In genomic region chr1:226871636-226872327, GRCh38 we compare ENCODE assay signal across 12 cellular contexts. TPM values are rescaled to one million over a fixed set of nuclear protein-coding genes. Genes with fewer than 3 reads are reported as not detected.
DNase-seq lines count a peak whose midpoint lies in the region; ATAC-seq, FAIRE-seq and TF ChIP-seq lines count a peak whose summit lies in the region.
"Had no signal": no experiment of that assay in that cellular context is flagged by ENCODE, and none has a peak within 500 bp of the region (broad histone marks: within the 10 kb centered on the region; RNA-seq: fewer than 3 reads in every experiment).

No MANE protein-coding gene starts in this region.

- no peak for ATAC-seq in activated naive CD8-positive, alpha-beta T cell treated with anti-CD3 and anti-CD28 coated beads, Interleukin-2, amount 10 ng/mL, durations not matched to agents 7 days and 5 days (ENCODE audit: low read depth)
- ATAC-seq in HepG2 (no peak), GM18511 (IDR thresholded peaks at IDR 0.05; ENCODE audit: unreplicated experiment) (no peak), GM19463 (IDR thresholded peaks at IDR 0.05; ENCODE audit: unreplicated experiment) (no peak)
- no peak for ATAC-seq in stimulated activated naive CD8-positive, alpha-beta T cell treated with anti-CD3 and anti-CD28 coated beads, Interleukin-15, amount 100 ng/mL, for 72 hours

- FAIRE-seq in HepG2 (lab: Jason Lieb, UNC) = no peak

- no peak for TF ChIP-seq CTCF in HepG2 (CRISPR knock-in tag; IDR thresholded peaks at IDR 0.05)

- POLR2A ChIA-PET in activated naive CD8-positive, alpha-beta T cell treated with anti-CD3 and anti-CD28 coated beads, Interleukin-2, amount 10 ng/mL, durations not matched to agents 7 days and 5 days (lab: Charles Lee) = interaction anchor here (0.7 kb wide), 1 partner anchor 11 kb away, joined by 4 read pairs; no protein-coding TSS in a partner anchor
- POLR2A ChIA-PET in HepG2 (lab: Yijun Ruan, JAX) = no interaction called here

- peak overlapping the region; percentile 80 for H3K4me2 ChIP-seq in HepG2 (ENCODE audit: low read depth, low read length)

- no peak for DNase-seq in activated CD4-positive, alpha-beta T cell treated with anti-CD3 and anti-CD28 coated beads, Interleukin-2, amount 10 ng/mL, durations not matched to agents 24 days and 14 days
- DNase-seq in activated CD4-positive, alpha-beta T cell treated with anti-CD3 and anti-CD28 coated beads, Interleukin-2, amount 50 U/mL, for 4 hours = no peak
- DNase-seq in activated naive CD8-positive, alpha-beta T cell treated with anti-CD3 and anti-CD28 coated beads, Interleukin-2, amount 10 ng/mL, durations not matched to agents 7 days and 5 days = no peak
- DNase-seq in HepG2 (ENCODE audit: low spot score) (no peak), NCI-H146 treated with DMSO at 0.1 percent for 48 hours (lab: John Stamatoyannopoulos, UW; ENCODE audit: unreplicated experiment) (no peak)
- no peak for DNase-seq in stimulated activated naive CD8-positive, alpha-beta T cell treated with anti-CD3 and anti-CD28 coated beads, Interleukin-15, amount 100 ng/mL, for 72 hours
- DNase-seq: BE2C, transverse colon had no signal

- H3K79me2 ChIP-seq in HepG2 (ENCODE audit: insufficient read depth, low read length) = no peaks in the 10 kb centered on the region

- in situ Hi-C loops in HepG2 (cut with HindIII; ENCODE audit: extremely low pct_ligation_motif_present, low pct_unique_long_range_greater_than_20kb) = no loop called here

- peaks cover 1 to 6% of the 10 kb centered on the region in 2 experiments; a peak in 2 of 5 replicates for H3K36me3 ChIP-seq in HepG2 (replicated peaks in 1 of 2; ENCODE audit: control insufficient read depth in 1 of 2, insufficient read depth in 2 of 2, low read length in 2 of 2)
- H3K36me3 ChIP-seq: BE2C, cardiac muscle cell, transverse colon had no signal

- peaks cover 22% of the 10 kb centered on the region for H3K27me3 Mint-ChIP-seq in activated CD4-positive, alpha-beta T cell treated with anti-CD3 and anti-CD28 coated beads, Interleukin-2, amount 10 ng/mL, durations not matched to agents 24 days and 14 days
- peaks cover 36% of the 10 kb centered on the region for H3K27me3 Mint-ChIP-seq in activated naive CD8-positive, alpha-beta T cell treated with anti-CD3 and anti-CD28 coated beads, Interleukin-2, amount 10 ng/mL, durations not matched to agents 7 days and 5 days
- peaks cover 20% of the 10 kb centered on the region for H3K27me3 Mint-ChIP-seq in stimulated activated naive CD8-positive, alpha-beta T cell treated with anti-CD3 and anti-CD28 coated beads, Interleukin-15, amount 100 ng/mL, for 72 hours

- peak overlapping the region; percentile 67 to 78 (median 78); a peak in 5 of 6 replicates for H3K4me3 ChIP-seq in HepG2 (replicated peaks in 1 of 3; ENCODE audit: insufficient read depth in 1 of 3, low read depth in 2 of 3, low read length in 3 of 3)

- H3K9ac ChIP-seq in HepG2 (ENCODE audit: insufficient read depth, low read depth, low read length) = peak overlapping the region; percentile 66; the same call in 1 of the 2 replicates

- H3K27me3 ChIP-seq in HepG2 (ENCODE audit: control insufficient read depth in 1 of 2, insufficient read depth in 2 of 2, low read length in 2 of 2) = no peaks in the 10 kb centered on the region
- H3K27me3 ChIP-seq: BE2C, cardiac muscle cell, transverse colon had no signal

- BruUV-seq in HepG2 (replicated peaks; lab: Mats Ljungman, UMichigan) = TSS peak; percentile 56

- peaks cover 16% of the 10 kb centered on the region for H3K4me1 Mint-ChIP-seq in activated CD4-positive, alpha-beta T cell treated with anti-CD3 and anti-CD28 coated beads, Interleukin-2, amount 10 ng/mL, durations not matched to agents 24 days and 14 days
- peaks cover 5% of the 10 kb centered on the region for H3K4me1 Mint-ChIP-seq in activated naive CD8-positive, alpha-beta T cell treated with anti-CD3 and anti-CD28 coated beads, Interleukin-2, amount 10 ng/mL, durations not matched to agents 7 days and 5 days
- H3K4me1 Mint-ChIP-seq in stimulated activated naive CD8-positive, alpha-beta T cell treated with anti-CD3 and anti-CD28 coated beads, Interleukin-15, amount 100 ng/mL, for 72 hours = peaks cover 30% of the 10 kb centered on the region

- no peak for TF ChIP-seq POLR2A in HepG2 (IDR thresholded peaks at IDR 0.05; ENCODE audit: insufficient read depth in 1 of 2, low read depth in 2 of 2, low read length in 2 of 2)

- WGBS in HepG2 (ENCODE audit: low lambda C conversion rate) = 86% methylated on average over 12 of the region's 14 CpGs

- CTCF ChIA-PET in HepG2 (lab: Yijun Ruan, JAX; ENCODE audit: low intra/inter-chr PET ratio, low total read pairs) = no interaction called here

- no peak overlapping the region for H3K27ac ChIP-seq in HepG2 (ENCODE audit: extremely low read length, insufficient read depth, low read length)
- H3K27ac ChIP-seq: SK-N-MC had no signal

- no peaks in the 10 kb centered on the region for H4K20me1 ChIP-seq in HepG2 (ENCODE audit: insufficient read depth, low read length)

- no peak for TF ChIP-seq RAD21 in HepG2 (CRISPR knock-in tag; IDR thresholded peaks at IDR 0.05)

- intact Hi-C loops in activated CD4-positive, alpha-beta T cell treated with anti-CD3 and anti-CD28 coated beads, Interleukin-2, amount 10 ng/mL, durations not matched to agents 24 days and 14 days (cut with micrococcal nuclease) = no loop called here
- intact Hi-C loops in HepG2 (cut with micrococcal nuclease; ENCODE audit: unreplicated experiment) = no loop called here

- H3K4me3 Mint-ChIP-seq in activated CD4-positive, alpha-beta T cell treated with anti-CD3 and anti-CD28 coated beads, Interleukin-2, amount 10 ng/mL, durations not matched to agents 24 days and 14 days = peak overlapping the region; percentile 80
- H3K4me3 Mint-ChIP-seq in activated naive CD8-positive, alpha-beta T cell treated with anti-CD3 and anti-CD28 coated beads, Interleukin-2, amount 10 ng/mL, durations not matched to agents 7 days and 5 days = peak overlapping the region; percentile 77
- H3K4me3 Mint-ChIP-seq in stimulated activated naive CD8-positive, alpha-beta T cell treated with anti-CD3 and anti-CD28 coated beads, Interleukin-15, amount 100 ng/mL, for 72 hours = peak overlapping the region; percentile 80 to 81

- H3K9me3 Mint-ChIP-seq in activated CD4-positive, alpha-beta T cell treated with anti-CD3 and anti-CD28 coated beads, Interleukin-2, amount 10 ng/mL, durations not matched to agents 24 days and 14 days = no peaks in the 10 kb centered on the region
- H3K9me3 Mint-ChIP-seq in activated naive CD8-positive, alpha-beta T cell treated with anti-CD3 and anti-CD28 coated beads, Interleukin-2, amount 10 ng/mL, durations not matched to agents 7 days and 5 days = no peaks in the 10 kb centered on the region
- no peaks in the 10 kb centered on the region for H3K9me3 Mint-ChIP-seq in stimulated activated naive CD8-positive, alpha-beta T cell treated with anti-CD3 and anti-CD28 coated beads, Interleukin-15, amount 100 ng/mL, for 72 hours

- H3K9me3 ChIP-seq in HepG2 (ENCODE audit: low read length) = no peaks in the 10 kb centered on the region
- H3K9me3 ChIP-seq: BE2C, transverse colon had no signal

- H2AFZ ChIP-seq in HepG2 (ENCODE audit: low read length) = no peak overlapping the region

- no peak for TF ChIP-seq EP300 in HepG2 (IDR thresholded peaks at IDR 0.05; ENCODE audit: low read depth in 2 of 2, low read length in 2 of 2)
- no peak for TF ChIP-seq EP300 in HepG2 (CRISPR knock-in tag; IDR thresholded peaks at IDR 0.05; ENCODE audit: borderline replicate concordance)

- H3K4me1 ChIP-seq in HepG2 (ENCODE audit: insufficient read depth, low read length) = peaks cover 24% of the 10 kb centered on the region
- H3K4me1 ChIP-seq: BE2C had no signal

- H3K36me3 Mint-ChIP-seq in activated CD4-positive, alpha-beta T cell treated with anti-CD3 and anti-CD28 coated beads, Interleukin-2, amount 10 ng/mL, durations not matched to agents 24 days and 14 days (ENCODE audit: low read depth) = peaks cover 2% of the 10 kb centered on the region
- no peaks in the 10 kb centered on the region for H3K36me3 Mint-ChIP-seq in activated naive CD8-positive, alpha-beta T cell treated with anti-CD3 and anti-CD28 coated beads, Interleukin-2, amount 10 ng/mL, durations not matched to agents 7 days and 5 days

- H3K27ac Mint-ChIP-seq in activated CD4-positive, alpha-beta T cell treated with anti-CD3 and anti-CD28 coated beads, Interleukin-2, amount 10 ng/mL, durations not matched to agents 24 days and 14 days = no peak overlapping the region
- H3K27ac Mint-ChIP-seq in activated naive CD8-positive, alpha-beta T cell treated with anti-CD3 and anti-CD28 coated beads, Interleukin-2, amount 10 ng/mL, durations not matched to agents 7 days and 5 days = no peak overlapping the region
- H3K27ac Mint-ChIP-seq in stimulated activated naive CD8-positive, alpha-beta T cell treated with anti-CD3 and anti-CD28 coated beads, Interleukin-15, amount 100 ng/mL, for 72 hours = peak overlapping the region in 1 of 2 donors; percentile 64

RNA-seq across cellular contexts. Expression of gene PSEN2, which starts 1.4 kb away (rescaled TPM):
- total RNA-seq in activated CD4-positive, alpha-beta T cell treated with anti-CD3 and anti-CD28 coated beads, Interleukin-2, amount 10 ng/mL, durations not matched to agents 24 days and 14 days = 10.4 and 10.7 TPM in 2 replicates
- 1 to 10 TPM; 6.4 to 7.2 TPM for total RNA-seq in activated naive CD8-positive, alpha-beta T cell treated with anti-CD3 and anti-CD28 coated beads, Interleukin-2, amount 10 ng/mL, durations not matched to agents 7 days and 5 days
- total RNA-seq in HepG2 (2016; rRNA removed; fragmentation: Illumina TruSeq; extraction: Trizol) = 5.9 and 13.1 TPM in 2 replicates
- total RNA-seq in HepG2 (2016; cell fraction: cytosol; rRNA removed; fragmentation: Illumina TruSeq; extraction: Trizol; ENCODE audit: low read depth) = 4.8 and 5.9 TPM in 2 replicates
- 6.9 and 11.6 TPM in 2 replicates for total RNA-seq in HepG2 (2016; cell fraction: insoluble cytoplasmic fraction; rRNA removed; fragmentation: Illumina TruSeq; extraction: Trizol)
- 7.6 and 8.3 TPM in 2 replicates for total RNA-seq in HepG2 (2016; cell fraction: membrane; rRNA removed; fragmentation: Illumina TruSeq; extraction: Trizol)
- total RNA-seq in HepG2 (2016; cell fraction: nucleus; rRNA removed; fragmentation: Illumina TruSeq; extraction: Trizol) = 12.6 and 13.3 TPM in 2 replicates
- polyA plus RNA-seq in HepG2 (2011; rRNA removed) = 5.9 and 11.1 TPM in 2 replicates
- 6.9 and 7.2 TPM in 2 replicates for polyA plus RNA-seq in HepG2 (2011; cell fraction: cytosol; rRNA removed)
- 15.6 and 17.7 TPM in 2 replicates for polyA plus RNA-seq in HepG2 (2011; cell fraction: nucleus; rRNA removed)
- 3.6 and 4.6 TPM in 2 replicates for polyA plus RNA-seq in HepG2 (2012)
- 3.9 TPM in 2 replicates for polyA plus RNA-seq in HepG2 (2016; cell fraction: cytosol; fragmentation: Illumina TruSeq; extraction: Trizol; ENCODE audit: low read depth)
- 4.8 and 5.0 TPM in 2 replicates for polyA plus RNA-seq in HepG2 (2016; cell fraction: insoluble cytoplasmic fraction; fragmentation: Illumina TruSeq; extraction: Trizol; ENCODE audit: low read depth)
- polyA plus RNA-seq in HepG2 (2016; cell fraction: membrane; fragmentation: Illumina TruSeq; extraction: Trizol; ENCODE audit: low read depth) = 5.7 and 6.0 TPM in 2 replicates
- 17.4 and 20.1 TPM in 2 replicates for polyA plus RNA-seq in HepG2 (2016; cell fraction: nucleus; fragmentation: Illumina TruSeq; extraction: Trizol; ENCODE audit: insufficient read depth, low read depth)
- 21.7 and 55.4 TPM in 2 replicates for polyA minus RNA-seq in HepG2 (2011; rRNA and poly(A)+ RNA removed; ENCODE audit: low replicate concordance)
- polyA minus RNA-seq in HepG2 (2011; cell fraction: cytosol; rRNA and poly(A)+ RNA removed) = 3.9 and 5.3 TPM in 2 replicates
- 10.3 and 12.7 TPM in 2 replicates for polyA minus RNA-seq in HepG2 (2011; cell fraction: nucleus; rRNA and poly(A)+ RNA removed)
